19 cellular contexts compared by ENCODE assay signal in the genomic region with DNA sequence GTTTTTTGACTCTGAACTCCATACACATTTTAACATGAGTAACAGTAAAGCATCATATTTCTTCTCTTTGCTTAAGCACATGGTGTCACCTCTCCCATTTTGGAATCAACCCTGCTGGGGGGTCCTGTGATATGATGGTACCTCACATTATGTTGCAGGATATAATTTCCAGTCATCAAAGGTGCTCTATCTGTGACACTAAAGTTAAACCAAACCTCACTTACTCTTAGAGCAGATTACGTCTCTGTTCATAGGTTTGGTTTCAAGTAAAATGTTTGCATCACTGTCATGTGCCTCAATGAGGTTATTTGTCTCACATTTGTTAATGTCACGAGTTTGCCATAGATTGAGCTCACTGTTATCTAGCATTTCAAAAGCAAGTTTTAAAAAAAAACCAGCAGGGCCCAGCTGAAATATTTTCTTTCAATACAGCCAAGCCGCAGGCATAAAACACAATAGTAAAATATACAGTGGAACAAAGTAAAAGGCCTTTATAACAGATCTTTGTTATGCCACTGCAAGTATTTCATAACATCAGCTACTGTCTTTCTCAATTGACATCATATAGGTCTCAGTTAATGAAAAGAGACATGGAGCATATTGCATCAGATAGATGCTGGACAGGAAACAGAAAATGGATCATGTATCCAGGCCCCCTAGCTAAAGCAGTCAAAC.
"Had no signal": no experiment of that assay in that cellular context is flagged by ENCODE, and none has a peak within 500 bp of the region (broad histone marks: within the 10 kb centered on the region; RNA-seq: fewer than 3 reads in every experiment).

No MANE protein-coding gene starts in this region.

- H3K4me3 Mint-ChIP-seq: activated naive CD8-positive, alpha-beta T cell; endodermal cell; naive thymus-derived CD8-positive, alpha-beta T cell; T-cell; T-helper 2 cell treated with Interferon-gamma antibody and Interleukin-4, amounts not matched to agents 5 μg/mL and 100 μg/mL, for 36 hours had no signal

- H3K4me3 ChIP-seq: coronary artery, left ventricle myocardium inferior, ovary, prostate gland, right atrium auricular region, thyroid gland had no signal

- H3K27ac Mint-ChIP-seq: activated naive CD8-positive, alpha-beta T cell; endodermal cell; naive thymus-derived CD8-positive, alpha-beta T cell; T-cell; T-helper 2 cell treated with Interferon-gamma antibody and Interleukin-4, amounts not matched to agents 5 μg/mL and 100 μg/mL, for 36 hours had no signal

- H3K9me3 Mint-ChIP-seq: endodermal cell; T-cell; T-helper 2 cell treated with Interferon-gamma antibody and Interleukin-4, amounts not matched to agents 5 μg/mL and 100 μg/mL, for 36 hours had no signal

- H3K4me1 Mint-ChIP-seq: endodermal cell; naive thymus-derived CD8-positive, alpha-beta T cell; T-cell had no signal

- DNase-seq: activated T-cell treated with anti-CD3 and anti-CD28 coated beads, Interleukin-2, amount 50 U/mL, for 1 hour; endodermal cell; foreskin keratinocyte; hippocampal formation; kidney glomerular epithelial cell; left ventricle myocardium inferior; naive thymus-derived CD8-positive, alpha-beta T cell; ovary; stimulated activated CD4-positive, alpha-beta T cell treated with anti-CD3 and anti-CD28 coated beads, Interleukin-4, amount 100 ng/mL, for 24 hours; stimulated activated naive CD8-positive, alpha-beta T cell treated with anti-CD3 and anti-CD28 coated beads, Interleukin-15, Interleukin-2, amounts not matched to agents 100 U/mL and 50 U/mL, for 24 hours; substantia nigra; T-cell; thyroid gland; WERI-Rb-1 had no signal

- H3K27me3 ChIP-seq: ovary, right atrium auricular region, thyroid gland had no signal

- ATAC-seq: foreskin keratinocyte; naive thymus-derived CD8-positive, alpha-beta T cell; stimulated activated naive CD8-positive, alpha-beta T cell treated with anti-CD3 and anti-CD28 coated beads, Interleukin-15, Interleukin-2, amounts not matched to agents 100 U/mL and 50 U/mL, for 24 hours; T-cell had no signal

- H3K27ac ChIP-seq: coronary artery, foreskin keratinocyte, left ventricle myocardium inferior, ovary, prostate gland, right atrium auricular region, thyroid gland, WERI-Rb-1 had no signal

- H3K9me3 ChIP-seq: left ventricle myocardium inferior, ovary, prostate gland, right atrium auricular region, thyroid gland had no signal

- H3K36me3 Mint-ChIP-seq: activated naive CD8-positive, alpha-beta T cell; naive thymus-derived CD8-positive, alpha-beta T cell; T-cell had no signal

- H3K4me1 ChIP-seq: foreskin keratinocyte, left ventricle myocardium inferior, prostate gland, right atrium auricular region, thyroid gland had no signal

- H3K36me3 ChIP-seq: left ventricle myocardium inferior, ovary, prostate gland, right atrium auricular region, thyroid gland, WERI-Rb-1 had no signal
